ENCODE assay signal across 8 cellular contexts in the genomic region with DNA sequence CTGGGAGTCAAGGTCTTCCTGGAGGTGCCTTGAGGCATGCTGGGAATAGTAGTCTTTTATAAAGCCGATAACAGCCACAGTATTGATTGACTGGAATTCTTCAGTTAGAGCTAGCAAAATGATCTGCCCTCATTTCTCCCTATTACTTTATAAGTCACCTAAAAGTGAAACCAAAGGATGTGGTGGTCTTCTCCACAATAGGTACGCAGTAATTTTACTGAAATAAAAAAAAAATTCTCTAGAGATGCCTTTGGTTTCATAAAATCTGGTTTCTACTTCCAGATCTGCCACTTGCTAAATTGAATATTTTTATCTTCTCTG. TPM values are rescaled to one million over a fixed set of nuclear protein-coding genes. Genes with fewer than 3 reads are reported as not detected.
DNase-seq lines count a peak whose midpoint lies in the region; ATAC-seq and TF ChIP-seq lines count a peak whose summit lies in the region.

No MANE protein-coding gene starts in this region.

- no peaks in the 10 kb centered on the region for H3K36me3 ChIP-seq in lower lobe of right lung
- H3K36me3 ChIP-seq in transverse colon, result no peaks in the 10 kb centered on the region

- intact Hi-C loops in lower lobe of right lung (cut with DNase I) (no loop called here), transverse colon (cut with DNase I; ENCODE audit: low total_unique reads) (loop anchor here (5.0 kb wide), 1 partner anchor 404 kb away; no protein-coding TSS in a partner anchor)

- H3K27ac ChIP-seq in lower lobe of right lung (peak overlapping the region; percentile 94), transverse colon (peak overlapping the region; percentile 93 to 97 (median 95))

- H3K9me3 Mint-ChIP-seq in activated naive CD4-positive, alpha-beta T cell treated with anti-CD3 and anti-CD28 coated beads, Interleukin-2, amount 10 ng/mL, durations not matched to agents 7 days and 5 days, result peaks cover 8% of the 10 kb centered on the region

- H3K27me3 Mint-ChIP-seq in activated naive CD4-positive, alpha-beta T cell treated with anti-CD3 and anti-CD28 coated beads, Interleukin-2, amount 10 ng/mL, durations not matched to agents 7 days and 5 days, result peaks cover 10% of the 10 kb centered on the region

- peaks cover 9% of the 10 kb centered on the region for H3K36me3 Mint-ChIP-seq in activated naive CD4-positive, alpha-beta T cell treated with anti-CD3 and anti-CD28 coated beads, Interleukin-2, amount 10 ng/mL, durations not matched to agents 7 days and 5 days

- ATAC-seq in lower lobe of right lung (no peak), HG03442 (IDR thresholded peaks at IDR 0.05; ENCODE audit: unreplicated experiment) (no peak), GM18867 (IDR thresholded peaks at IDR 0.05; ENCODE audit: unreplicated experiment) (no peak)

- H3K4me3 Mint-ChIP-seq in activated naive CD4-positive, alpha-beta T cell treated with anti-CD3 and anti-CD28 coated beads, Interleukin-2, amount 10 ng/mL, durations not matched to agents 7 days and 5 days, result peak overlapping the region; percentile 98

- H3K27me3 ChIP-seq in lower lobe of right lung (ENCODE audit: low read depth) (no peaks in the 10 kb centered on the region), transverse colon (no peaks in the 10 kb centered on the region)

- no peak for TF ChIP-seq POLR2A in transverse colon (IDR thresholded peaks at IDR 0.05)

- H3K4me1 Mint-ChIP-seq in activated naive CD4-positive, alpha-beta T cell treated with anti-CD3 and anti-CD28 coated beads, Interleukin-2, amount 10 ng/mL, durations not matched to agents 7 days and 5 days, result peaks cover 31% of the 10 kb centered on the region

- 7 to 18% methylated on average over 2 of the region's 2 CpGs for WGBS in transverse colon (ENCODE audit: low coverage in 1 of 2), 2 donors

- in situ Hi-C loops in astrocyte of the spinal cord (cut with HindIII; ENCODE audit: low sequenced_read_pairs) (no loop called here), transverse colon (cut with MboI; ENCODE audit: low pct_ligation_motif_present in 1 of 4, low pct_unique_long_range_greater_than_20kb in 1 of 4, low sequenced_read_pairs in 3 of 4) (no loop called here)

- H3K9me3 ChIP-seq in lower lobe of right lung (no peaks in the 10 kb centered on the region), transverse colon (peaks cover 11 to 12% of the 10 kb centered on the region in 2 donors)

- TF ChIP-seq CTCF in astrocyte of the spinal cord (IDR thresholded peaks at IDR 0.05; ENCODE audit: low read depth, low read length) (no peak), lower lobe of right lung (IDR thresholded peaks at IDR 0.05) (no peak), transverse colon (IDR thresholded peaks at IDR 0.05) (no peak)

- CTCF ChIA-PET in activated naive CD4-positive, alpha-beta T cell treated with anti-CD3 and anti-CD28 coated beads, Interleukin-2, amount 10 ng/mL, durations not matched to agents 7 days and 5 days (lab: Charles Lee), result no interaction called here

- peak overlapping the region; percentile 98 for H3K27ac Mint-ChIP-seq in activated naive CD4-positive, alpha-beta T cell treated with anti-CD3 and anti-CD28 coated beads, Interleukin-2, amount 10 ng/mL, durations not matched to agents 7 days and 5 days

- TF ChIP-seq EP300 in transverse colon (IDR thresholded peaks at IDR 0.05; ENCODE audit: low read depth), result no peak

- peaks cover 8% of the 10 kb centered on the region for H3K4me1 ChIP-seq in lower lobe of right lung
- peaks cover 6 to 9% (median 7%) of the 10 kb centered on the region in 4 donors for H3K4me1 ChIP-seq in transverse colon

- no peak for DNase-seq in activated naive CD4-positive, alpha-beta T cell treated with anti-CD3 and anti-CD28 coated beads, Interleukin-2, amount 10 ng/mL, durations not matched to agents 7 days and 5 days
- DNase-seq in activated naive CD4-positive, alpha-beta T cell (lab: John Stamatoyannopoulos, UW), result no peak
- DNase-seq in astrocyte of the spinal cord (ENCODE audit: low read depth, low spot score) (no peak), lower lobe of right lung (no peak), transverse colon (no peak), NAMALWA (ENCODE audit: low spot score) (no peak)

- H3K4me3 ChIP-seq in astrocyte of the spinal cord (ENCODE audit: low read depth, low read length), result peak overlapping the region; percentile 97
- peak overlapping the region; percentile 89 for H3K4me3 ChIP-seq in lower lobe of right lung
- peak overlapping the region in 3 of 4 donors; percentile 68 to 89 (median 78) for H3K4me3 ChIP-seq in transverse colon

RNA-seq across cellular contexts. Expression of gene NDC1, which starts 0.5 kb away (rescaled TPM):
- total RNA-seq in lower lobe of right lung, result 9.9 TPM
- 10 to 100 TPM in 2 of 4 donors, 1 to 10 TPM in 2; 1.1 to 11.1 (median 8.0) TPM for total RNA-seq in transverse colon

RNA-seq across cellular contexts. Expression of gene YIPF1, which starts 51.0 kb away (rescaled TPM):
- total RNA-seq in lower lobe of right lung (24.5 TPM), transverse colon (10 to 100 TPM; 10.1 to 24.6 (median 17.4) TPM)

RNA-seq across cellular contexts. Expression of gene DIO1, which starts 55.4 kb away (rescaled TPM):
- total RNA-seq in lower lobe of right lung (not detected), transverse colon (not detected)
